Comparison of ENCODE assay signal across 21 cellular contexts in genomic region chr16:29836623-29837022, GRCh38. TPM values are rescaled to one million over a fixed set of nuclear protein-coding genes. Genes with fewer than 3 reads are reported as not detected.
"Had no signal": no experiment of that assay in that cellular context is flagged by ENCODE, and none has a peak within 500 bp of the region (broad histone marks: within the 10 kb centered on the region; RNA-seq: fewer than 3 reads in every experiment).

No MANE protein-coding gene starts in this region.

- H3K4me3 Mint-ChIP-seq: endodermal cell; naive thymus-derived CD8-positive, alpha-beta T cell; stimulated activated naive B cell treated with anti-CD40 and anti-IgM and Interleukin-4, amounts not matched to agents 10 μg/mL and 1 μg/mL and 100 μg/mL, for 72 hours; stimulated activated naive CD8-positive, alpha-beta T cell treated with anti-CD3 and anti-CD28 coated beads, Interleukin-15, amount 100 ng/mL, for 72 hours had no signal

- H3K9me3 Mint-ChIP-seq: endodermal cell; naive thymus-derived CD8-positive, alpha-beta T cell; stimulated activated naive B cell treated with anti-CD40 and anti-IgM and Interleukin-4, amounts not matched to agents 10 μg/mL and 1 μg/mL and 100 μg/mL, for 72 hours; stimulated activated naive CD8-positive, alpha-beta T cell treated with anti-CD3 and anti-CD28 coated beads, Interleukin-15, amount 100 ng/mL, for 72 hours had no signal

- DNase-seq: effector CD4-positive, alpha-beta T cell; endodermal cell; erythroblast; foreskin keratinocyte; head of caudate nucleus; left colon; left ventricle myocardium superior; naive thymus-derived CD8-positive, alpha-beta T cell; ovary; small intestine; stimulated activated CD4-positive, alpha-beta T cell treated with anti-CD3 and anti-CD28 coated beads, Interleukin-12 subunit alpha, Interleukin-12 subunit beta, amount 100 ng/mL, for 4 hours; stimulated activated CD4-positive, alpha-beta T cell treated with anti-CD3 and anti-CD28 coated beads, Interleukin-2, amount 100 ng/mL, for 48 hours; stimulated activated naive B cell treated with anti-CD40 and anti-IgM and Interleukin-4, amounts not matched to agents 10 μg/mL and 1 μg/mL and 100 μg/mL, for 72 hours; stimulated activated naive CD8-positive, alpha-beta T cell treated with anti-CD3 and anti-CD28 coated beads, Interleukin-15, amount 100 ng/mL, for 72 hours; testis had no signal

- H3K79me2 ChIP-seq: hepatocyte had no signal

- H3K4me2 ChIP-seq: hepatocyte had no signal

- H3K27ac ChIP-seq: coronary artery, foreskin keratinocyte, hepatocyte, right atrium auricular region, testis, tibial nerve had no signal

- H3K4me1 ChIP-seq: foreskin keratinocyte, right atrium auricular region, tibial nerve had no signal

- H3K27ac Mint-ChIP-seq: endodermal cell; stimulated activated naive B cell treated with anti-CD40 and anti-IgM and Interleukin-4, amounts not matched to agents 10 μg/mL and 1 μg/mL and 100 μg/mL, for 72 hours; stimulated activated naive CD8-positive, alpha-beta T cell treated with anti-CD3 and anti-CD28 coated beads, Interleukin-15, amount 100 ng/mL, for 72 hours had no signal

- H2AFZ ChIP-seq: hepatocyte had no signal

- H3K27me3 Mint-ChIP-seq: naive thymus-derived CD8-positive, alpha-beta T cell; stimulated activated naive B cell treated with anti-CD40 and anti-IgM and Interleukin-4, amounts not matched to agents 10 μg/mL and 1 μg/mL and 100 μg/mL, for 72 hours; stimulated activated naive CD8-positive, alpha-beta T cell treated with anti-CD3 and anti-CD28 coated beads, Interleukin-15, amount 100 ng/mL, for 72 hours had no signal

- H3K4me1 Mint-ChIP-seq: endodermal cell; stimulated activated naive B cell treated with anti-CD40 and anti-IgM and Interleukin-4, amounts not matched to agents 10 μg/mL and 1 μg/mL and 100 μg/mL, for 72 hours had no signal

- ATAC-seq: foreskin keratinocyte; left colon; left ventricle myocardium superior; naive thymus-derived CD8-positive, alpha-beta T cell; stimulated activated naive B cell treated with anti-CD40 and anti-IgM and Interleukin-4, amounts not matched to agents 10 μg/mL and 1 μg/mL and 100 μg/mL, for 72 hours; stimulated activated naive CD8-positive, alpha-beta T cell treated with anti-CD3 and anti-CD28 coated beads, Interleukin-15, amount 100 ng/mL, for 72 hours had no signal

- H3K27me3 ChIP-seq: foreskin keratinocyte, hepatocyte, ovary, right atrium auricular region, testis, tibial nerve had no signal

- H3K36me3 ChIP-seq: ovary had no signal

- H3K4me3 ChIP-seq: coronary artery, hepatocyte, lung, ovary, right atrium auricular region, testis, tibial nerve had no signal

RNA-seq across cellular contexts. Expression of gene PRRT2, which starts 24.6 kb away (rescaled TPM):
- total RNA-seq: dermis microvascular lymphatic vessel endothelial cell had no signal
